10 cellular contexts compared by ENCODE assay signal in genomic region chr11:57481915-57482781, GRCh38. TPM values are rescaled to one million over a fixed set of nuclear protein-coding genes. Genes with fewer than 3 reads are reported as not detected.
A peak's percentile ranks its signal among the peaks of the same experiment; 100 is the strongest.
DNase-seq lines count a peak whose midpoint lies in the region; ATAC-seq, FAIRE-seq and TF ChIP-seq lines count a peak whose summit lies in the region.
"Had no signal": no experiment of that assay in that cellular context is flagged by ENCODE, and none has a peak within 500 bp of the region (broad histone marks: within the 10 kb centered on the region; RNA-seq: fewer than 3 reads in every experiment).

No MANE protein-coding gene starts in this region.

- TF ChIP-seq CTCF in AG09309 (IDR thresholded peaks at IDR 0.05; ENCODE audit: control insufficient read depth, insufficient read depth, low read depth, low read length, missing control alignments) (no peak), dorsolateral prefrontal cortex (IDR thresholded peaks at IDR 0.05 in 54 of 56, conservative IDR thresholded peaks at IDR 0.05 in 2 of 56; ENCODE audit: low read depth in 1 of 56, partially characterized antibody in 56 of 56) (no peak), neural cell (IDR thresholded peaks at IDR 0.05; ENCODE audit: poor library complexity, severe bottlenecking) (no peak), chondrocyte (IDR thresholded peaks at IDR 0.05) (no peak)

- intact Hi-C loops in dorsolateral prefrontal cortex (cut with DNase I) = no loop called here

- H3K27me3 ChIP-seq in HUES6 (ENCODE audit: control insufficient read depth, insufficient read depth, low read length) (peaks cover 49% of the 10 kb centered on the region), dorsolateral prefrontal cortex (peaks cover 0 to 40% (median 5%) of the 10 kb centered on the region in 45 donors), neural cell (ENCODE audit: insufficient read depth, low read depth, low read length) (peaks cover 33% of the 10 kb centered on the region)

- H3K9me3 ChIP-seq in HUES6 (ENCODE audit: control insufficient read depth, insufficient read depth, low read depth, low read length) (no peaks in the 10 kb centered on the region), neural cell (ENCODE audit: low read length) (no peaks in the 10 kb centered on the region)

- no peaks in the 10 kb centered on the region for H3K36me3 Mint-ChIP-seq in chondrocyte (ENCODE audit: low read depth)

- TF ChIP-seq RAD21 in neural cell (conservative IDR thresholded peaks at IDR 0.05) = no peak

- no peak for FAIRE-seq in GM19239 (lab: Jason Lieb, UNC)

- H3K27me3 Mint-ChIP-seq in chondrocyte (ENCODE audit: low read depth) = peaks cover 54% of the 10 kb centered on the region

- peak overlapping the region; percentile 43; the same call in 1 of the 2 replicates for H3K4me3 ChIP-seq in AG09309 (ENCODE audit: control insufficient read depth, low read depth, low read length)
- peak overlapping the region; percentile 76 for H3K4me3 ChIP-seq in HUES6 (ENCODE audit: low read depth, low read length)
- peak overlapping the region in 58 of 59 donors; percentile 19 to 70 (median 49) for H3K4me3 ChIP-seq in dorsolateral prefrontal cortex
- H3K4me3 ChIP-seq in neural cell (ENCODE audit: low read length) = peak overlapping the region; percentile 75

- no peak overlapping the region for H2AFZ ChIP-seq in neural cell (ENCODE audit: low read depth, low read length)

- H3K9me3 Mint-ChIP-seq in chondrocyte (ENCODE audit: low read depth) = no peaks in the 10 kb centered on the region

- H3K27ac ChIP-seq in HUES6 (ENCODE audit: low read depth, low read length) = no peak overlapping the region
- H3K27ac ChIP-seq in dorsolateral prefrontal cortex = peak overlapping the region in 41 of 59 donors; percentile 14 to 84 (median 61)
- H3K27ac ChIP-seq in neural cell (ENCODE audit: low read length) = no peak overlapping the region

- H3F3A ChIP-seq in neural cell (ENCODE audit: insufficient read depth, low read length, poor library complexity, severe bottlenecking) = no peaks in the 10 kb centered on the region

- H3K4me2 ChIP-seq in neural cell (ENCODE audit: low read length) = no peak overlapping the region

- H3K4me1 ChIP-seq in HUES6 (ENCODE audit: control insufficient read depth, insufficient read depth, low read length) = peaks cover 24% of the 10 kb centered on the region

- H3K4me1 Mint-ChIP-seq in chondrocyte (ENCODE audit: low read depth) = peaks cover 9% of the 10 kb centered on the region

- ATAC-seq in HG02840 (IDR thresholded peaks at IDR 0.05; ENCODE audit: low FRiP score, unreplicated experiment) = no peak

- TF ChIP-seq EP300 in neural cell (conservative IDR thresholded peaks at IDR 0.05; ENCODE audit: poor library complexity, severe bottlenecking) = no peak

- H4K20me1 ChIP-seq in neural cell (ENCODE audit: insufficient read depth) = no peaks in the 10 kb centered on the region

- DNase-seq in AG09309 (ENCODE audit: low read depth) (no peak), dorsolateral prefrontal cortex (no peak), GM19239 (ENCODE audit: insufficient read length, low spot score) (no peak), chondrocyte (ENCODE audit: low spot score) (no peak)
- DNase-seq in NK-92 treated with Interleukin-12 subunit alpha and Interleukin-12 subunit beta, amount 100 ng/mL, for 24 hours (lab: John Stamatoyannopoulos, UW) = no peak
- DNase-seq: foreskin melanocyte had no signal

- no peak overlapping the region for H3K4me3 Mint-ChIP-seq in chondrocyte (ENCODE audit: unreplicated experiment)

- H3K9me2 ChIP-seq in neural cell (ENCODE audit: insufficient read depth, low read length) = no peaks in the 10 kb centered on the region

- H3K27ac Mint-ChIP-seq in chondrocyte (ENCODE audit: unreplicated experiment) = no peak overlapping the region

- H3K36me3 ChIP-seq in HUES6 (ENCODE audit: control insufficient read depth, insufficient read depth, low read length) = peaks cover 14% of the 10 kb centered on the region
- H3K36me3 ChIP-seq in neural cell (ENCODE audit: insufficient read depth, low read length) = no peaks in the 10 kb centered on the region

- H3K79me2 ChIP-seq in neural cell (replicated peaks; ENCODE audit: insufficient read depth, low read length) = no peaks in the 10 kb centered on the region

- H3K9ac ChIP-seq in HUES6 (ENCODE audit: low read length) = peak overlapping the region; percentile 40
- H3K9ac ChIP-seq in neural cell (ENCODE audit: low read length) = peak overlapping the region; percentile 56

TF ChIP-seq in neural cell, 6 proteins besides CTCF, POLR2A, EP300 and RAD21:
- TF ChIP-seq MXI1 (conservative IDR thresholded peaks at IDR 0.05; ENCODE audit: poor library complexity, severe bottlenecking) (no peak), SMC3 (conservative IDR thresholded peaks at IDR 0.05; ENCODE audit: poor library complexity) (no peak), TAF1 (IDR thresholded peaks at IDR 0.05; ENCODE audit: low read depth) (no peak), POLR2AphosphoS5 (IDR thresholded peaks at IDR 0.05) (no peak), EZH2 (IDR thresholded peaks at IDR 0.05; ENCODE audit: borderline replicate concordance, insufficient read depth, low read length, poor library complexity, severe bottlenecking) (no peak), REST (IDR thresholded peaks at IDR 0.05; ENCODE audit: borderline replicate concordance) (no peak)

RNA-seq across cellular contexts. Expression of gene RTN4RL2, which starts 21.8 kb away (rescaled TPM):
- total RNA-seq in dorsolateral prefrontal cortex = 10 to 100 TPM in 119 of 120 experiments, 1 to 10 TPM in 1; 8.1 to 75.2 (median 32.4) TPM
- polyA plus RNA-seq in neural cell = 0.24 and 0.66 TPM in 2 replicates
- 0.24 TPM in 1 of 2 replicates, not detected in the other for polyA minus RNA-seq in neural cell
- 0.31 to 0.57 TPM in 2 of 3 replicates, not detected in the other for total RNA-seq in chondrocyte

RNA-seq across cellular contexts. Expression of gene SLC43A1, which starts 33.4 kb away (rescaled TPM):
- total RNA-seq in dorsolateral prefrontal cortex (10 to 100 TPM in 11 of 120 experiments, 1 to 10 TPM in 109; 2.9 to 12.3 (median 6.9) TPM), chondrocyte (5.2 to 5.6 TPM (median 5.3 TPM) in 3 replicates)
- 2.5 and 3.3 TPM in 2 replicates for polyA plus RNA-seq in neural cell
- polyA minus RNA-seq in neural cell = 1.7 and 2.4 TPM in 2 replicates

RNA-seq across cellular contexts. Expression of gene TIMM10, which starts 48.4 kb away (rescaled TPM):
- total RNA-seq in dorsolateral prefrontal cortex (10 to 100 TPM; 26.5 to 76.2 (median 48.8) TPM), chondrocyte (37.5 to 61.6 TPM (median 43.2 TPM) in 3 replicates)
- polyA plus RNA-seq in neural cell = 63.6 and 69.5 TPM in 2 replicates
- 20.7 and 21.2 TPM in 2 replicates for polyA minus RNA-seq in neural cell

RNA-seq across cellular contexts. Expression of gene SLC43A3, which starts 55.2 kb away (rescaled TPM):
- total RNA-seq in dorsolateral prefrontal cortex (10 to 100 TPM in 13 of 120 experiments, 1 to 10 TPM in 107; 2.5 to 22.1 (median 6.5) TPM), chondrocyte (10.8 to 12.6 TPM (median 12.4 TPM) in 3 replicates)
- 0.33 TPM in 1 of 2 replicates, not detected in the other for polyA plus RNA-seq in neural cell
- not detected in 2 replicates for polyA minus RNA-seq in neural cell

RNA-seq across cellular contexts. Expression of gene SMTNL1, which starts 55.2 kb away (rescaled TPM):
- total RNA-seq in dorsolateral prefrontal cortex (under 1 TPM in 1 of 120 experiments, not detected in 119; 0.18 TPM), chondrocyte (not detected in 3 replicates)
- polyA plus RNA-seq in neural cell = not detected in 2 replicates
- polyA minus RNA-seq in neural cell = not detected in 2 replicates
- total RNA-seq: subcutaneous adipose tissue had no signal

Comparison
In these comparisons a context has a peak if more than half of its experiments do, and no peak if none do; other contexts are left out.
1. H3K27ac ChIP-seq: peak in dorsolateral prefrontal cortex (41 of 59); none in HUES6 (single experiment) and neural cell (single experiment).
2. Peak in every context shown above with its lines, with median percentiles within 50 percentile points of each other: H3K4me3 ChIP-seq.